18 cellular contexts compared by ENCODE assay signal in genomic region chr16:9447699-9448098, GRCh38.
"Had no signal": no experiment of that assay in that cellular context is flagged by ENCODE, and none has a peak within 500 bp of the region (broad histone marks: within the 10 kb centered on the region; RNA-seq: fewer than 3 reads in every experiment).

No MANE protein-coding gene starts in this region.

- H3K36me3 Mint-ChIP-seq: type B pancreatic cell had no signal

- H3K27ac ChIP-seq: epithelial cell of prostate, esophagus squamous epithelium, left lung, stomach had no signal

- H3K27me3 ChIP-seq: left lung, stomach had no signal

- ATAC-seq: effector memory CD8-positive, alpha-beta T cell had no signal

- H3K4me3 ChIP-seq: esophagus squamous epithelium, left lung, lung, stomach had no signal

- H3K36me3 ChIP-seq: esophagus squamous epithelium, left lung, stomach had no signal

- H3K27me3 Mint-ChIP-seq: dendritic cell treated with granulocyte-macrophage colony-stimulating factor and Interleukin-4, amounts not matched to agents 40 ng/mL and 50 ng/mL, for 4 days had no signal

- H3K4me3 Mint-ChIP-seq: dendritic cell treated with granulocyte-macrophage colony-stimulating factor and Interleukin-4, amounts not matched to agents 40 ng/mL and 50 ng/mL, for 4 days; effector memory CD8-positive, alpha-beta T cell; naive B cell; nephron; type B pancreatic cell had no signal

- H3K4me1 Mint-ChIP-seq: naive B cell had no signal

- H3K27ac Mint-ChIP-seq: dendritic cell treated with granulocyte-macrophage colony-stimulating factor and Interleukin-4, amounts not matched to agents 40 ng/mL and 50 ng/mL, for 4 days; effector memory CD8-positive, alpha-beta T cell; naive B cell; nephron; type B pancreatic cell had no signal

- DNase-seq: cerebellar nuclear complex; effector memory CD8-positive, alpha-beta T cell; esophagus squamous epithelium; foreskin fibroblast; hippocampal formation; islet precursor cell; mesenchymal stem cell; midbrain; naive B cell; stimulated activated CD4-positive, alpha-beta T cell treated with anti-CD3 and anti-CD28 coated beads, Interleukin-12 subunit alpha, Interleukin-12 subunit beta, amount 100 ng/mL, for 4 hours; stimulated activated naive CD4-positive, alpha-beta T cell had no signal

- H3K9me3 ChIP-seq: esophagus squamous epithelium had no signal

- H3K4me1 ChIP-seq: esophagus squamous epithelium, left lung had no signal
